Comparison of ENCODE assay signal across 1 cellular context in genomic region chr4:169757575-169758184, GRCh38.
TF ChIP-seq lines count a peak whose summit lies in the region.

TSS of gene HPF1 (minus strand) at chr4:169757944. CDS start at chr4:169757877, 67 bp downstream.

TF ChIP-seq in HepG2, 621 proteins besides CTCF, POLR2A, EP300 and RAD21 (continued from another document and continues in another):
- TF ChIP-seq ZFP82 (CRISPR knock-in tag; IDR thresholded peaks at IDR 0.05; ENCODE audit: borderline replicate concordance) (no peak), RELA (CRISPR knock-in tag; IDR thresholded peaks at IDR 0.05) (no peak), PLSCR1 (CRISPR knock-in tag; IDR thresholded peaks at IDR 0.05; ENCODE audit: borderline replicate concordance) (no peak), REPIN1 (CRISPR knock-in tag; IDR thresholded peaks at IDR 0.05; ENCODE audit: borderline replicate concordance, low read depth) (peak; percentile 66; the same call in 1 of the 2 replicates), ATF6 (CRISPR knock-in tag; conservative IDR thresholded peaks at IDR 0.05) (peak; percentile 53; the same call in 1 of the 2 replicates), ZNF552 (CRISPR knock-in tag; IDR thresholded peaks at IDR 0.05; ENCODE audit: borderline replicate concordance) (no peak), SOX5 (CRISPR knock-in tag; IDR thresholded peaks at IDR 0.05; ENCODE audit: borderline replicate concordance) (peak; percentile 38; the same call in 1 of the 2 replicates), SIN3A (IDR thresholded peaks at IDR 0.05; ENCODE audit: borderline replicate concordance, low read depth, low read length) (peak; percentile 46; the same call in 1 of the 2 replicates), ZSCAN9 (CRISPR knock-in tag; IDR thresholded peaks at IDR 0.05; ENCODE audit: borderline replicate concordance) (no peak), KLF6 (CRISPR knock-in tag; IDR thresholded peaks at IDR 0.05) (0 out of 2 replicates have a peak, but pooled peaks have one; percentile 51), ZNF235 (CRISPR knock-in tag; IDR thresholded peaks at IDR 0.05; ENCODE audit: borderline replicate concordance) (no peak), HMG20A (CRISPR knock-in tag; IDR thresholded peaks at IDR 0.05; ENCODE audit: borderline replicate concordance) (no peak), HNRNPK (IDR thresholded peaks at IDR 0.05; ENCODE audit: low read depth, low read length, poor library complexity, severe bottlenecking) (no peak), ZMYM3 (CRISPR knock-in tag; IDR thresholded peaks at IDR 0.05) (no peak), POLR2G (IDR thresholded peaks at IDR 0.05; ENCODE audit: low read depth, low read length) (peak; percentile 76), ZBTB3 (CRISPR knock-in tag; IDR thresholded peaks at IDR 0.05; ENCODE audit: borderline replicate concordance, low read depth) (no peak), GRHL1 (CRISPR knock-in tag; conservative IDR thresholded peaks at IDR 0.05) (no peak), NR2F6 (IDR thresholded peaks at IDR 0.05) (no peak), NR2F6 (CRISPR knock-in tag; IDR thresholded peaks at IDR 0.05) (no peak), EED (CRISPR knock-in tag; IDR thresholded peaks at IDR 0.05) (no peak), PHF21A (CRISPR knock-in tag; IDR thresholded peaks at IDR 0.05) (peak; percentile 45; the same call in 1 of the 2 replicates), ZNF331 (CRISPR knock-in tag; IDR thresholded peaks at IDR 0.05) (peak; percentile 22; the same call in 1 of the 2 replicates), MYPOP (CRISPR knock-in tag; IDR thresholded peaks at IDR 0.05) (peak; percentile 71; the same call in 1 of the 2 replicates), ZBTB7B (CRISPR knock-in tag; IDR thresholded peaks at IDR 0.05) (peak; percentile 70), FOXP1 (IDR thresholded peaks at IDR 0.05) (no peak), FOXP1 (CRISPR knock-in tag; IDR thresholded peaks at IDR 0.05) (no peak), WIZ (CRISPR knock-in tag; IDR thresholded peaks at IDR 0.05) (no peak), ZNF292 (CRISPR knock-in tag; IDR thresholded peaks at IDR 0.05; ENCODE audit: borderline replicate concordance, low read depth) (peak; percentile 96), GABPA (IDR thresholded peaks at IDR 0.05; ENCODE audit: low read depth, low read length) (peak; percentile 72), GABPA (CRISPR knock-in tag; IDR thresholded peaks at IDR 0.05; ENCODE audit: low read depth) (peak; percentile 92), CREB3 (CRISPR knock-in tag; IDR thresholded peaks at IDR 0.05) (0 out of 2 replicates have a peak, but pooled peaks have one; percentile 47), CERS6 (CRISPR knock-in tag; IDR thresholded peaks at IDR 0.05) (no peak), ZNF33B (CRISPR knock-in tag; IDR thresholded peaks at IDR 0.05) (no peak), SATB2 (CRISPR knock-in tag; IDR thresholded peaks at IDR 0.05) (no peak), DR1 (CRISPR knock-in tag; IDR thresholded peaks at IDR 0.05) (peak; percentile 63), ZNF10 (CRISPR knock-in tag; IDR thresholded peaks at IDR 0.05; ENCODE audit: borderline replicate concordance, low read depth) (no peak), ZNF136 (CRISPR knock-in tag; IDR thresholded peaks at IDR 0.05; ENCODE audit: low read depth) (no peak), ETS1 (CRISPR knock-in tag; IDR thresholded peaks at IDR 0.05) (no peak), ZNF766 (CRISPR knock-in tag; IDR thresholded peaks at IDR 0.05; ENCODE audit: borderline replicate concordance) (no peak), ZBTB21 (CRISPR knock-in tag; IDR thresholded peaks at IDR 0.05) (no peak), ZFP1 (CRISPR knock-in tag; IDR thresholded peaks at IDR 0.05) (no peak), ZSCAN29 (CRISPR knock-in tag; conservative IDR thresholded peaks at IDR 0.05) (no peak), ZNF564 (CRISPR knock-in tag; IDR thresholded peaks at IDR 0.05) (peak; percentile 84; the same call in 1 of the 2 replicates), ZNF770 (CRISPR knock-in tag; IDR thresholded peaks at IDR 0.05) (0 out of 2 replicates have a peak, but pooled peaks have one; percentile 35), U2AF1 (optimal IDR thresholded peaks at IDR 0.05; ENCODE audit: low read depth, low read length) (no peak), ZNF558 (CRISPR knock-in tag; IDR thresholded peaks at IDR 0.05; ENCODE audit: borderline replicate concordance) (no peak)
- TF ChIP-seq, protein P1, sequence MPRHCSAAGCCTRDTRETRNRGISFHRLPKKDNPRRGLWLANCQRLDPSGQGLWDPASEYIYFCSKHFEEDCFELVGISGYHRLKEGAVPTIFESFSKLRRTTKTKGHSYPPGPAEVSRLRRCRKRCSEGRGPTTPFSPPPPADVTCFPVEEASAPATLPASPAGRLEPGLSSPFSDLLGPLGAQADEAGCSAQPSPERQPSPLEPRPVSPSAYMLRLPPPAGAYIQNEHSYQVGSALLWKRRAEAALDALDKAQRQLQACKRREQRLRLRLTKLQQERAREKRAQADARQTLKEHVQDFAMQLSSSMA (CRISPR knock-in tag; IDR thresholded peaks at IDR 0.05) = peak; percentile 62; the same call in 1 of the 2 replicates
- TF ChIP-seq, protein P2, sequence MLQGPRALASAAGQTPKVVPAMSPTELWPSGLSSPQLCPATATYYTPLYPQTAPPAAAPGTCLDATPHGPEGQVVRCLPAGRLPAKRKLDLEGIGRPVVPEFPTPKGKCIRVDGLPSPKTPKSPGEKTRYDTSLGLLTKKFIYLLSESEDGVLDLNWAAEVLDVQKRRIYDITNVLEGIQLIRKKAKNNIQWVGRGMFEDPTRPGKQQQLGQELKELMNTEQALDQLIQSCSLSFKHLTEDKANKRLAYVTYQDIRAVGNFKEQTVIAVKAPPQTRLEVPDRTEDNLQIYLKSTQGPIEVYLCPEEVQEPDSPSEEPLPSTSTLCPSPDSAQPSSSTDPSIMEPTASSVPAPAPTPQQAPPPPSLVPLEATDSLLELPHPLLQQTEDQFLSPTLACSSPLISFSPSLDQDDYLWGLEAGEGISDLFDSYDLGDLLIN (CRISPR knock-in tag; IDR thresholded peaks at IDR 0.05; ENCODE audit: borderline replicate concordance) = no peak
- TF ChIP-seq, protein P3, sequence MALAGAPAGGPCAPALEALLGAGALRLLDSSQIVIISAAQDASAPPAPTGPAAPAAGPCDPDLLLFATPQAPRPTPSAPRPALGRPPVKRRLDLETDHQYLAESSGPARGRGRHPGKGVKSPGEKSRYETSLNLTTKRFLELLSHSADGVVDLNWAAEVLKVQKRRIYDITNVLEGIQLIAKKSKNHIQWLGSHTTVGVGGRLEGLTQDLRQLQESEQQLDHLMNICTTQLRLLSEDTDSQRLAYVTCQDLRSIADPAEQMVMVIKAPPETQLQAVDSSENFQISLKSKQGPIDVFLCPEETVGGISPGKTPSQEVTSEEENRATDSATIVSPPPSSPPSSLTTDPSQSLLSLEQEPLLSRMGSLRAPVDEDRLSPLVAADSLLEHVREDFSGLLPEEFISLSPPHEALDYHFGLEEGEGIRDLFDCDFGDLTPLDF (CRISPR knock-in tag; IDR thresholded peaks at IDR 0.05) = peak; percentile 92
- TF ChIP-seq, protein P4, sequence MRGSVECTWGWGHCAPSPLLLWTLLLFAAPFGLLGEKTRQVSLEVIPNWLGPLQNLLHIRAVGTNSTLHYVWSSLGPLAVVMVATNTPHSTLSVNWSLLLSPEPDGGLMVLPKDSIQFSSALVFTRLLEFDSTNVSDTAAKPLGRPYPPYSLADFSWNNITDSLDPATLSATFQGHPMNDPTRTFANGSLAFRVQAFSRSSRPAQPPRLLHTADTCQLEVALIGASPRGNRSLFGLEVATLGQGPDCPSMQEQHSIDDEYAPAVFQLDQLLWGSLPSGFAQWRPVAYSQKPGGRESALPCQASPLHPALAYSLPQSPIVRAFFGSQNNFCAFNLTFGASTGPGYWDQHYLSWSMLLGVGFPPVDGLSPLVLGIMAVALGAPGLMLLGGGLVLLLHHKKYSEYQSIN (CRISPR knock-in tag; IDR thresholded peaks at IDR 0.05; ENCODE audit: borderline replicate concordance) = no peak
- TF ChIP-seq, protein P5, sequence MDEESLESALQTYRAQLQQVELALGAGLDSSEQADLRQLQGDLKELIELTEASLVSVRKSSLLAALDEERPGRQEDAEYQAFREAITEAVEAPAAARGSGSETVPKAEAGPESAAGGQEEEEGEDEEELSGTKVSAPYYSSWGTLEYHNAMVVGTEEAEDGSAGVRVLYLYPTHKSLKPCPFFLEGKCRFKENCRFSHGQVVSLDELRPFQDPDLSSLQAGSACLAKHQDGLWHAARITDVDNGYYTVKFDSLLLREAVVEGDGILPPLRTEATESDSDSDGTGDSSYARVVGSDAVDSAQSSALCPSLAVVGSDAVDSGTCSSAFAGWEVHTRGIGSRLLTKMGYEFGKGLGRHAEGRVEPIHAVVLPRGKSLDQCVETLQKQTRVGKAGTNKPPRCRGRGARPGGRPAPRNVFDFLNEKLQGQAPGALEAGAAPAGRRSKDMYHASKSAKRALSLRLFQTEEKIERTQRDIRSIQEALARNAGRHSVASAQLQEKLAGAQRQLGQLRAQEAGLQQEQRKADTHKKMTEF (CRISPR knock-in tag; IDR thresholded peaks at IDR 0.05) = peak; percentile 87
